ENCODE assay signal across 29 cellular contexts in genomic region chr18:76461148-76461547, GRCh38. TPM values are rescaled to one million over a fixed set of nuclear protein-coding genes. Genes with fewer than 3 reads are reported as not detected.
DNase-seq lines count a peak whose midpoint lies in the region; ATAC-seq, FAIRE-seq and TF ChIP-seq lines count a peak whose summit lies in the region.
"Had no signal": no experiment of that assay in that cellular context is flagged by ENCODE, and none has a peak within 500 bp of the region (broad histone marks: within the 10 kb centered on the region; RNA-seq: fewer than 3 reads in every experiment).

No MANE protein-coding gene starts in this region.

- WGBS in H1 (ENCODE audit: extremely low coverage in 1 of 2, insufficient coverage in 1 of 2, insufficient read length in 1 of 2, insufficient replicate concordance in 2 of 2, low coverage in 1 of 2, low lambda C conversion rate in 2 of 2, missing lambda C conversion rate in 1 of 2), 2 experiments: 94% methylated on average over 8 of the region's 8 CpGs; no CpG with 5 or more reads in 1 of the 2 experiments
- 85 to 90% methylated on average over 5 to 8 of the region's 8 CpGs for WGBS in transverse colon (ENCODE audit: low coverage in 1 of 2), 2 donors

- H4K91ac ChIP-seq in H1 (replicated peaks; ENCODE audit: insufficient read length, low read length): no peak overlapping the region

- H4K20me1 ChIP-seq in H1 (replicated peaks in 1 of 2; ENCODE audit: control insufficient read depth in 1 of 2, insufficient read depth in 2 of 2, low read length in 2 of 2): peaks cover 0 to 11% of the 10 kb centered on the region in 2 experiments

- H3K9ac ChIP-seq in H1 (replicated peaks in 1 of 4; ENCODE audit: extremely low read depth in 1 of 4, low read depth in 3 of 4, low read length in 3 of 4): no peak overlapping the region

- no peak overlapping the region for H2AFZ ChIP-seq in H1 (ENCODE audit: low read length)

- H3K56ac ChIP-seq in H1 (replicated peaks; ENCODE audit: insufficient read length, low read depth, low read length): no peak overlapping the region

- CTCF ChIA-PET in H1 (lab: Charles Lee; ENCODE audit: partially characterized antibody): interaction anchor here (0.7 to 1.2 kb wide), 4 partner anchors 10 to 160 kb away, joined by 3 to 5 read pairs (median 4); no protein-coding TSS in a partner anchor

- H2BK15ac ChIP-seq in H1 (ENCODE audit: low read length): no peak overlapping the region

- TF ChIP-seq POLR2A in H1 (IDR thresholded peaks at IDR 0.05; ENCODE audit: control extremely low read depth in 1 of 2, low read depth in 2 of 2, low read length in 2 of 2) (no peak), transverse colon (IDR thresholded peaks at IDR 0.05) (no peak)

- H3K36me3 ChIP-seq in H1 (ENCODE audit: control insufficient read depth in 2 of 4, insufficient read depth in 4 of 4, low read length in 3 of 4) (peaks cover 0 to 5% (median under 1%) of the 10 kb centered on the region in 4 experiments; a peak in 1 of 8 replicates), transverse colon (no peaks in the 10 kb centered on the region)
- H3K36me3 ChIP-seq: breast epithelium, upper lobe of right lung had no signal

- no peak overlapping the region for H2BK12ac ChIP-seq in H1 (ENCODE audit: low read depth, low read length)

- H3K23me2 ChIP-seq in H1 (ENCODE audit: low read depth, low read length): no peaks in the 10 kb centered on the region

- no peak for ATAC-seq in HG03135 (IDR thresholded peaks at IDR 0.05; ENCODE audit: unreplicated experiment)
- ATAC-seq: activated naive CD4-positive, alpha-beta T cell treated with anti-CD3 and anti-CD28 coated beads, Interleukin-2, amount 50 U/mL, for 72 hours; HCT116; HepG2; upper lobe of right lung had no signal

- no peak overlapping the region for H3K23ac ChIP-seq in H1 (ENCODE audit: insufficient read length)

- TF ChIP-seq CTCF in H1 (IDR thresholded peaks at IDR 0.05; ENCODE audit: control extremely low read depth in 1 of 3, insufficient read depth in 1 of 3, low read depth in 1 of 3, low read length in 3 of 3) (no peak), neural crest cell (conservative IDR thresholded peaks at IDR 0.05) (no peak), transverse colon (IDR thresholded peaks at IDR 0.05) (no peak)

- no peak overlapping the region for H3K4me3 ChIP-seq in H1 (ENCODE audit: extremely low read depth in 1 of 4, insufficient read depth in 2 of 4, low read depth in 3 of 4, low read length in 4 of 4)
- no peak overlapping the region for H3K4me3 ChIP-seq in transverse colon
- H3K4me3 ChIP-seq: breast epithelium, left lung, upper lobe of right lung had no signal

- H3K79me1 ChIP-seq in H1 (ENCODE audit: low read depth, low read length): peaks cover 3% of the 10 kb centered on the region

- H4K8ac ChIP-seq in H1 (ENCODE audit: extremely low read depth, insufficient read depth, low read length): no peak overlapping the region

- peaks cover 23% of the 10 kb centered on the region for H3K36me3 Mint-ChIP-seq in neural crest cell (ENCODE audit: low read depth)
- H3K36me3 Mint-ChIP-seq: activated naive CD4-positive, alpha-beta T cell treated with anti-CD3 and anti-CD28 coated beads, Interleukin-2, amount 50 U/mL, for 72 hours; CD4-positive, CD25-positive, alpha-beta regulatory T cell had no signal

- H3K9me3 ChIP-seq in H1 (ENCODE audit: insufficient read depth in 2 of 2, low read depth in 1 of 2, low read length in 1 of 2) (no peaks in the 10 kb centered on the region), transverse colon (no peaks in the 10 kb centered on the region)
- H3K9me3 ChIP-seq: breast epithelium, left lung, upper lobe of right lung had no signal

- H2BK120ac ChIP-seq in H1 (replicated peaks; ENCODE audit: low read depth, low read length): no peak overlapping the region

- no peak overlapping the region for H3K4me3 Mint-ChIP-seq in neural crest cell
- H3K4me3 Mint-ChIP-seq: activated CD4-positive, alpha-beta memory T cell treated with anti-CD3 and anti-CD28 coated beads, Interleukin-2, amount 10 ng/mL, durations not matched to agents 7 days and 5 days; CD4-positive, CD25-positive, alpha-beta regulatory T cell; T-helper 2 cell treated with Interferon-gamma antibody and Interleukin-4, amounts not matched to agents 5 μg/mL and 100 μg/mL, for 36 hours had no signal

- no peak overlapping the region for H3K18ac ChIP-seq in H1 (ENCODE audit: extremely low read depth, low read length)

- no peak overlapping the region for H4K5ac ChIP-seq in H1 (ENCODE audit: insufficient read length, low read depth, low read length)

- in situ Hi-C loops in transverse colon (cut with MboI; ENCODE audit: low pct_ligation_motif_present in 1 of 4, low pct_unique_long_range_greater_than_20kb in 1 of 4, low sequenced_read_pairs in 3 of 4): no loop called here

- peaks cover 0 to 10% of the 10 kb centered on the region in 2 experiments; a peak in 1 of 4 replicates for H3K79me2 ChIP-seq in H1 (ENCODE audit: control insufficient read depth in 1 of 2, insufficient read depth in 2 of 2, low read length in 2 of 2)

- no peaks in the 10 kb centered on the region for H3K27me3 ChIP-seq in H1 (replicated peaks in 1 of 4; ENCODE audit: control insufficient read depth in 3 of 4, extremely low read depth in 1 of 4, insufficient read depth in 3 of 4, low read length in 3 of 4)
- H3K27me3 ChIP-seq in transverse colon: no peaks in the 10 kb centered on the region
- H3K27me3 ChIP-seq: breast epithelium, left lung, upper lobe of right lung had no signal

- TF ChIP-seq EP300 in H1 (IDR thresholded peaks at IDR 0.05; ENCODE audit: borderline replicate concordance in 1 of 2, low read depth in 2 of 2, low read length in 2 of 2) (no peak), transverse colon (IDR thresholded peaks at IDR 0.05; ENCODE audit: low read depth) (no peak)

- peaks cover 0 to 2% (median 0%) of the 10 kb centered on the region in 4 experiments; a peak in 2 of 7 replicates for H3K4me1 ChIP-seq in H1 (replicated peaks in 1 of 4; ENCODE audit: control insufficient read depth in 3 of 4, insufficient read depth in 4 of 4, low read length in 3 of 4)
- H3K4me1 ChIP-seq in transverse colon: peaks cover 0 to 12% (median 3%) of the 10 kb centered on the region in 4 donors

- no peak for FAIRE-seq in H1 (lab: Jason Lieb, UNC)
- FAIRE-seq: endothelial cell of umbilical vein, HepG2 had no signal

- no peak for TF ChIP-seq RAD21 in H1 (IDR thresholded peaks at IDR 0.05 in 1 of 2, conservative IDR thresholded peaks at IDR 0.05 in 1 of 2; ENCODE audit: low read depth in 2 of 2, low read length in 2 of 2)

- H3K4me1 Mint-ChIP-seq in neural crest cell: peaks cover 48% of the 10 kb centered on the region
- H3K4me1 Mint-ChIP-seq: activated CD4-positive, alpha-beta memory T cell treated with anti-CD3 and anti-CD28 coated beads, Interleukin-2, amount 10 ng/mL, durations not matched to agents 7 days and 5 days had no signal

- H3K27me3 Mint-ChIP-seq in neural crest cell (ENCODE audit: low read depth): no peaks in the 10 kb centered on the region
- H3K27me3 Mint-ChIP-seq: activated CD4-positive, alpha-beta memory T cell treated with anti-CD3 and anti-CD28 coated beads, Interleukin-2, amount 10 ng/mL, durations not matched to agents 7 days and 5 days; CD4-positive, CD25-positive, alpha-beta regulatory T cell; progenitor cell of endocrine pancreas had no signal

- peak overlapping the region; percentile 52 for H3K27ac Mint-ChIP-seq in neural crest cell (ENCODE audit: unreplicated experiment)
- H3K27ac Mint-ChIP-seq: activated CD4-positive, alpha-beta memory T cell treated with anti-CD3 and anti-CD28 coated beads, Interleukin-2, amount 10 ng/mL, durations not matched to agents 7 days and 5 days; activated naive CD4-positive, alpha-beta T cell treated with anti-CD3 and anti-CD28 coated beads, Interleukin-2, amount 50 U/mL, for 72 hours; progenitor cell of endocrine pancreas; T-helper 2 cell treated with Interferon-gamma antibody and Interleukin-4, amounts not matched to agents 5 μg/mL and 100 μg/mL, for 36 hours had no signal

- H2BK20ac ChIP-seq in H1 (ENCODE audit: low read length): 0 out of 2 replicates have a peak overlapping the region, but pooled peaks have one; percentile 34

- no peak overlapping the region for H3K4me2 ChIP-seq in H1 (ENCODE audit: insufficient read depth in 1 of 2, low read depth in 2 of 2, low read length in 2 of 2)

- H3K9me3 Mint-ChIP-seq in neural crest cell: no peaks in the 10 kb centered on the region
- H3K9me3 Mint-ChIP-seq: activated CD4-positive, alpha-beta memory T cell treated with anti-CD3 and anti-CD28 coated beads, Interleukin-2, amount 10 ng/mL, durations not matched to agents 7 days and 5 days; activated naive CD4-positive, alpha-beta T cell treated with anti-CD3 and anti-CD28 coated beads, Interleukin-2, amount 50 U/mL, for 72 hours; CD4-positive, CD25-positive, alpha-beta regulatory T cell; T-helper 2 cell treated with Interferon-gamma antibody and Interleukin-4, amounts not matched to agents 5 μg/mL and 100 μg/mL, for 36 hours had no signal

- intact Hi-C loops in transverse colon (cut with DNase I; ENCODE audit: low total_unique reads): no loop called here

- POLR2A ChIA-PET in H1 (lab: Charles Lee; ENCODE audit: partially characterized antibody): interaction anchor here (0.6 kb wide), 1 partner anchor 29 kb away, joined by 4 read pairs; no protein-coding TSS in a partner anchor

- no peak overlapping the region for H2BK5ac ChIP-seq in H1 (ENCODE audit: low read depth, low read length)

- H3K14ac ChIP-seq in H1 (ENCODE audit: insufficient read length): no peak overlapping the region

- H2AK5ac ChIP-seq in H1 (ENCODE audit: low read depth, low read length): no peak overlapping the region

- H3K4ac ChIP-seq in H1 (replicated peaks; ENCODE audit: insufficient read length, low read depth, low read length): no peak overlapping the region

- H3K27ac ChIP-seq in H1 (ENCODE audit: low read depth, low read length) (no peak overlapping the region), transverse colon (peak overlapping the region in 2 of 4 donors; percentile 50 to 70)
- H3K27ac ChIP-seq: 22Rv1, upper lobe of right lung had no signal

- peak; percentile 24 for DNase-seq in activated CD8-positive, alpha-beta memory T cell treated with anti-CD3 and anti-CD28 coated beads for 24 hours
- DNase-seq in activated CD8-positive, alpha-beta memory T cell treated with anti-CD3 and anti-CD28 coated beads, Interleukin-2, amount 50 U/mL, for 4 hours: no peak
- DNase-seq in H1 (ENCODE audit: low read depth in 1 of 2, low spot score in 2 of 2): no peak
- no peak for DNase-seq in neural crest cell (ENCODE audit: low read depth, low spot score)
- peak; percentile 35 for DNase-seq in ureter (ENCODE audit: low spot score)
- no peak for DNase-seq in transverse colon
- no peak for DNase-seq in SKM-1 treated with dmso at 0.1 percent for 144 hours (lab: John Stamatoyannopoulos, UW; ENCODE audit: unreplicated experiment)
- DNase-seq: activated CD4-positive, alpha-beta memory T cell treated with anti-CD3 and anti-CD28 coated beads, Interleukin-2, amount 10 ng/mL, durations not matched to agents 7 days and 5 days; activated effector memory CD4-positive, alpha-beta T cell treated with Interleukin-2 at 50 U/mL for 16 hours; activated T-cell treated with anti-CD3 and anti-CD28 coated beads for 4 hours; CD4-positive, CD25-positive, alpha-beta regulatory T cell; Karpas-422; left lung; NCI-H1436; NCI-H2081; NCI-H526; OCI-M1; Right ventricle myocardium superior; stimulated activated CD4-positive, alpha-beta T cell treated with anti-CD3 and anti-CD28 coated beads, Interleukin-4, amount 100 ng/mL, for 1 hour; upper lobe of right lung had no signal

RNA-seq across cellular contexts. Expression of gene ZNF516, which starts 33.9 kb away (rescaled TPM):
- total RNA-seq in H1 (2021; fragmentation: NEBNext Ultra II Directional; extraction: Animal tissue kit (Norgen Biotek cat#: 25700)): 16.5 and 17.0 TPM in 2 replicates
- polyA plus RNA-seq in H1 (2011; rRNA removed): 7.3 and 9.2 TPM in 2 replicates
- 9.3 TPM for polyA plus RNA-seq in H1 (2011; cell fraction: cytosol; rRNA removed)
- polyA plus RNA-seq in H1 (2011; cell fraction: nucleus; rRNA removed): 15.7 TPM
- 8.0 to 13.2 TPM (median 9.8 TPM) in 4 replicates for polyA plus RNA-seq in H1 (2012, experiment 1 of 2)
- polyA plus RNA-seq in H1 (2012, experiment 2 of 2): 3.3 TPM
- 4.8 TPM for polyA plus RNA-seq in H1 (2013, experiment 1 of 2)
- 4.1 TPM for polyA plus RNA-seq in H1 (2013, experiment 2 of 2)
- polyA minus RNA-seq in H1 (2011; rRNA and poly(A)+ RNA removed): 13.4 and 18.4 TPM in 2 replicates
- polyA minus RNA-seq in H1 (2011; cell fraction: cytosol; rRNA and poly(A)+ RNA removed): 14.1 TPM
- 25.4 TPM for polyA minus RNA-seq in H1 (2011; cell fraction: nucleus; rRNA and poly(A)+ RNA removed)
- total RNA-seq in neural crest cell (90.7 and 91.2 TPM in 2 replicates), ureter (75.6 TPM), transverse colon (10 to 100 TPM; 19.4 to 37.8 (median 26.7) TPM)

Comparison
In these comparisons a context has a peak if more than half of its experiments do, and no peak if none do; other contexts are left out.
1. DNase-seq: peak in activated CD8-positive, alpha-beta memory T cell treated with anti-CD3 and anti-CD28 coated beads for 24 hours (single experiment) and ureter (single experiment); none in activated CD8-positive, alpha-beta memory T cell treated with anti-CD3 and anti-CD28 coated beads, Interleukin-2, amount 50 U/mL, for 4 hours (single experiment), H1 (0 of 2), neural crest cell (single experiment), transverse colon (single experiment) and SKM-1 treated with dmso at 0.1 percent for 144 hours (single experiment).